Comparison of ENCODE assay signal across 18 cellular contexts in genomic region chr9:36551129-36551528, GRCh38. TPM values are rescaled to one million over a fixed set of nuclear protein-coding genes. Genes with fewer than 3 reads are reported as not detected.
"Had no signal": no experiment of that assay in that cellular context is flagged by ENCODE, and none has a peak within 500 bp of the region (broad histone marks: within the 10 kb centered on the region; RNA-seq: fewer than 3 reads in every experiment).

No MANE protein-coding gene starts in this region.

- H3K27ac Mint-ChIP-seq: activated B cell treated with CpG ODN at 0.5 μM for 24 hours; activated CD4-positive, alpha-beta memory T cell treated with anti-CD3 and anti-CD28 coated beads for 36 hours; activated CD8-positive, alpha-beta memory T cell treated with anti-CD3 and anti-CD28 coated beads, Interleukin-2, amount 10 ng/mL, durations not matched to agents 7 days and 5 days; activated naive CD8-positive, alpha-beta T cell treated with anti-CD3 and anti-CD28 coated beads for 36 hours; naive thymus-derived CD8-positive, alpha-beta T cell; stimulated activated memory B cell treated with anti-CD40 and anti-IgM and Interleukin-4, amounts not matched to agents 10 μg/mL and 1 μg/mL and 100 μg/mL, for 72 hours had no signal

- ATAC-seq: naive thymus-derived CD8-positive, alpha-beta T cell had no signal

- H3K27me3 Mint-ChIP-seq: activated naive CD8-positive, alpha-beta T cell treated with anti-CD3 and anti-CD28 coated beads for 36 hours; naive thymus-derived CD8-positive, alpha-beta T cell had no signal

- H3K27ac ChIP-seq: coronary artery, ovary, sigmoid colon, spleen, thoracic aorta, upper lobe of left lung had no signal

- FAIRE-seq: endometrium had no signal

- H3K4me1 Mint-ChIP-seq: activated B cell treated with CpG ODN at 0.5 μM for 24 hours; central memory CD8-positive, alpha-beta T cell had no signal

- H3K36me3 ChIP-seq: ovary, sigmoid colon, spleen, thoracic aorta, upper lobe of left lung had no signal

- H3K4me1 ChIP-seq: sigmoid colon, upper lobe of left lung had no signal

- H3K36me3 Mint-ChIP-seq: activated CD4-positive, alpha-beta memory T cell treated with anti-CD3 and anti-CD28 coated beads for 36 hours; activated CD8-positive, alpha-beta memory T cell treated with anti-CD3 and anti-CD28 coated beads, Interleukin-2, amount 10 ng/mL, durations not matched to agents 7 days and 5 days; activated naive CD8-positive, alpha-beta T cell treated with anti-CD3 and anti-CD28 coated beads for 36 hours; naive thymus-derived CD8-positive, alpha-beta T cell; stimulated activated memory B cell treated with anti-CD40 and anti-IgM and Interleukin-4, amounts not matched to agents 10 μg/mL and 1 μg/mL and 100 μg/mL, for 72 hours had no signal

- H3K9me3 Mint-ChIP-seq: activated B cell treated with CpG ODN at 0.5 μM for 24 hours; activated CD4-positive, alpha-beta memory T cell treated with anti-CD3 and anti-CD28 coated beads for 36 hours; activated naive CD8-positive, alpha-beta T cell treated with anti-CD3 and anti-CD28 coated beads for 36 hours; central memory CD8-positive, alpha-beta T cell; naive thymus-derived CD8-positive, alpha-beta T cell; stimulated activated memory B cell treated with anti-CD40 and anti-IgM and Interleukin-4, amounts not matched to agents 10 μg/mL and 1 μg/mL and 100 μg/mL, for 72 hours had no signal

- H3K27me3 ChIP-seq: ovary, sigmoid colon, upper lobe of left lung had no signal

- H3K4me3 Mint-ChIP-seq: activated B cell treated with CpG ODN at 0.5 μM for 24 hours; activated CD4-positive, alpha-beta memory T cell treated with anti-CD3 and anti-CD28 coated beads for 36 hours; activated CD8-positive, alpha-beta memory T cell treated with anti-CD3 and anti-CD28 coated beads, Interleukin-2, amount 10 ng/mL, durations not matched to agents 7 days and 5 days; activated naive CD8-positive, alpha-beta T cell treated with anti-CD3 and anti-CD28 coated beads for 36 hours; central memory CD8-positive, alpha-beta T cell; naive thymus-derived CD8-positive, alpha-beta T cell; stimulated activated memory B cell treated with anti-CD40 and anti-IgM and Interleukin-4, amounts not matched to agents 10 μg/mL and 1 μg/mL and 100 μg/mL, for 72 hours had no signal

- H3K4me3 ChIP-seq: coronary artery, ovary, sigmoid colon, spleen, thoracic aorta, upper lobe of left lung had no signal

- H3K9me3 ChIP-seq: ovary, sigmoid colon, spleen, thoracic aorta, upper lobe of left lung had no signal

- DNase-seq: activated B cell treated with CpG ODN at 0.5 μM for 24 hours; activated CD4-positive, alpha-beta memory T cell treated with anti-CD3 and anti-CD28 coated beads for 36 hours; activated CD4-positive, alpha-beta T cell treated with anti-CD3 and anti-CD28 coated beads for 4 hours; activated CD8-positive, alpha-beta memory T cell treated with anti-CD3 and anti-CD28 coated beads, Interleukin-2, amount 10 ng/mL, durations not matched to agents 7 days and 5 days; activated naive CD8-positive, alpha-beta T cell treated with anti-CD3 and anti-CD28 coated beads for 36 hours; amniotic stem cell; mesenchymal stem cell; naive thymus-derived CD8-positive, alpha-beta T cell; ovary; sigmoid colon; spleen; stimulated activated CD4-positive, alpha-beta T cell treated with anti-CD3 and anti-CD28 coated beads, Interleukin-4, amount 100 ng/mL, for 4 hours; upper lobe of left lung had no signal

RNA-seq across cellular contexts. Expression of gene MELK, which starts 21.6 kb away (rescaled TPM):
- total RNA-seq: naive thymus-derived CD8-positive, alpha-beta T cell had no signal
- polyA plus RNA-seq: naive thymus-derived CD8-positive, alpha-beta T cell had no signal
